Comparison of ENCODE assay signal across 8 cellular contexts in genomic region chr3:53254190-53254809, GRCh38. TPM values are rescaled to one million over a fixed set of nuclear protein-coding genes. Genes with fewer than 3 reads are reported as not detected.
A peak's percentile ranks its signal among the peaks of the same experiment; 100 is the strongest.
DNase-seq lines count a peak whose midpoint lies in the region; ATAC-seq and TF ChIP-seq lines count a peak whose summit lies in the region.

No MANE protein-coding gene starts in this region.

- peaks cover 4% of the 10 kb centered on the region for H3K36me3 Mint-ChIP-seq in T-helper 1 cell treated with Interleukin-12 subunit alpha and Interleukin-12 subunit beta and Interleukin-4 antibody, amounts not matched to agents 30 μg/mL and 1 μg/mL, for 36 hours (ENCODE audit: low read depth)
- H3K36me3 Mint-ChIP-seq in dendritic cell treated with granulocyte-macrophage colony-stimulating factor and Interleukin-4, amounts not matched to agents 40 ng/mL and 50 ng/mL, for 4 days (ENCODE audit: low read depth), result peaks cover 47% of the 10 kb centered on the region

- H3K4me1 ChIP-seq in mesodermal cell (ENCODE audit: control insufficient read depth, insufficient read depth, low read length, poor library complexity, severe bottlenecking), result peaks cover 38% of the 10 kb centered on the region
- peaks cover 43% of the 10 kb centered on the region for H3K4me1 ChIP-seq in upper lobe of right lung

- H3K4me3 Mint-ChIP-seq in T-helper 1 cell treated with Interleukin-12 subunit alpha and Interleukin-12 subunit beta and Interleukin-4 antibody, amounts not matched to agents 30 μg/mL and 1 μg/mL, for 36 hours, result peak overlapping the region; percentile 93
- peak overlapping the region; percentile 91 for H3K4me3 Mint-ChIP-seq in dendritic cell treated with granulocyte-macrophage colony-stimulating factor and Interleukin-4, amounts not matched to agents 40 ng/mL and 50 ng/mL, for 4 days

- TF ChIP-seq CTCF in upper lobe of right lung (IDR thresholded peaks at IDR 0.05), result no peak

- H3K36me3 ChIP-seq in mesodermal cell (ENCODE audit: control insufficient read depth, insufficient read depth, low read length), result peaks cover 33% of the 10 kb centered on the region
- no peaks in the 10 kb centered on the region for H3K36me3 ChIP-seq in upper lobe of right lung

- 8% methylated on average over 5 to 8 of the region's 9 CpGs for WGBS in mesodermal cell (ENCODE audit: insufficient coverage in 2 of 2), 2 experiments

- intact Hi-C loops in dendritic cell treated with granulocyte-macrophage colony-stimulating factor and Interleukin-4, amounts not matched to agents 40 ng/mL and 50 ng/mL, for 4 days (cut with micrococcal nuclease), result loop anchor here (5.0 kb wide), 1 partner anchor 37 kb away; no protein-coding TSS in a partner anchor
- intact Hi-C loops in upper lobe of right lung (cut with DNase I), result no loop called here

- H3K27ac Mint-ChIP-seq in T-helper 1 cell treated with Interleukin-12 subunit alpha and Interleukin-12 subunit beta and Interleukin-4 antibody, amounts not matched to agents 30 μg/mL and 1 μg/mL, for 36 hours, result peak overlapping the region; percentile 86
- peak overlapping the region; percentile 90 for H3K27ac Mint-ChIP-seq in dendritic cell treated with granulocyte-macrophage colony-stimulating factor and Interleukin-4, amounts not matched to agents 40 ng/mL and 50 ng/mL, for 4 days

- H3K27me3 ChIP-seq in upper lobe of right lung, result no peaks in the 10 kb centered on the region

- no peaks in the 10 kb centered on the region for H3K9me3 Mint-ChIP-seq in T-helper 1 cell treated with Interleukin-12 subunit alpha and Interleukin-12 subunit beta and Interleukin-4 antibody, amounts not matched to agents 30 μg/mL and 1 μg/mL, for 36 hours
- no peaks in the 10 kb centered on the region for H3K9me3 Mint-ChIP-seq in dendritic cell treated with granulocyte-macrophage colony-stimulating factor and Interleukin-4, amounts not matched to agents 40 ng/mL and 50 ng/mL, for 4 days

- peak overlapping the region; percentile 98 for H3K4me3 ChIP-seq in mesodermal cell (ENCODE audit: extremely low read depth, insufficient read depth, low read length, poor library complexity, severe bottlenecking)
- peak overlapping the region; percentile 97 for H3K4me3 ChIP-seq in upper lobe of right lung

- H3K9me3 ChIP-seq in mesodermal cell (ENCODE audit: control insufficient read depth, low read length), result no peaks in the 10 kb centered on the region
- no peaks in the 10 kb centered on the region for H3K9me3 ChIP-seq in upper lobe of right lung

- DNase-seq in T-helper 1 cell (no peak), NCI-H2227 treated with DMSO at 0.1 percent for 48 hours (lab: John Stamatoyannopoulos, UW) (peak; percentile 41), upper lobe of right lung (no peak), AG08396 (ENCODE audit: low spot score) (no peak)

- H3K27ac ChIP-seq in mesodermal cell (ENCODE audit: low read depth, low read length, severe bottlenecking) (no peak overlapping the region), upper lobe of right lung (peak overlapping the region; percentile 82)

- H3K4me1 Mint-ChIP-seq in T-helper 1 cell treated with Interleukin-12 subunit alpha and Interleukin-12 subunit beta and Interleukin-4 antibody, amounts not matched to agents 30 μg/mL and 1 μg/mL, for 36 hours (ENCODE audit: low read depth), result peaks cover 36% of the 10 kb centered on the region
- H3K4me1 Mint-ChIP-seq in dendritic cell treated with granulocyte-macrophage colony-stimulating factor and Interleukin-4, amounts not matched to agents 40 ng/mL and 50 ng/mL, for 4 days (ENCODE audit: low read depth), result peaks cover 75% of the 10 kb centered on the region

- H3K27me3 Mint-ChIP-seq in T-helper 1 cell treated with Interleukin-12 subunit alpha and Interleukin-12 subunit beta and Interleukin-4 antibody, amounts not matched to agents 30 μg/mL and 1 μg/mL, for 36 hours (ENCODE audit: low read depth), result peaks cover 4% of the 10 kb centered on the region
- H3K27me3 Mint-ChIP-seq in dendritic cell treated with granulocyte-macrophage colony-stimulating factor and Interleukin-4, amounts not matched to agents 40 ng/mL and 50 ng/mL, for 4 days, result no peaks in the 10 kb centered on the region

- ATAC-seq in upper lobe of right lung (peak; percentile 0), GM21528 (IDR thresholded peaks at IDR 0.05; ENCODE audit: low FRiP score, unreplicated experiment) (no peak)

RNA-seq across cellular contexts. Expression of gene TKT, which starts 1.5 kb away (rescaled TPM):
- 684 TPM for polyA plus RNA-seq in mesodermal cell (2013, experiment 1 of 2)
- 577 TPM for polyA plus RNA-seq in mesodermal cell (2013, experiment 2 of 2)
- 432 TPM for total RNA-seq in upper lobe of right lung
